ENCODE assay signal across 11 cellular contexts in genomic region chr3:30476373-30477082, GRCh38.
DNase-seq lines count a peak whose midpoint lies in the region; ATAC-seq, FAIRE-seq and TF ChIP-seq lines count a peak whose summit lies in the region.
"Had no signal": no experiment of that assay in that cellular context is flagged by ENCODE, and none has a peak within 500 bp of the region (broad histone marks: within the 10 kb centered on the region; RNA-seq: fewer than 3 reads in every experiment).

No MANE protein-coding gene starts in this region.

- intact Hi-C loops in kidney (cut with DNase I), result no loop called here

- peak; percentile 36 for ATAC-seq in GM18907 (IDR thresholded peaks at IDR 0.05; ENCODE audit: unreplicated experiment)

- FAIRE-seq in kidney (lab: Jason Lieb, UNC), result no peak
- FAIRE-seq: TTC549 had no signal

- no peak for TF ChIP-seq RAD21 in Ishikawa (IDR thresholded peaks at IDR 0.05; ENCODE audit: low read depth)

- no peak overlapping the region for H3K27ac ChIP-seq in kidney (ENCODE audit: low read depth in 2 of 2, low read length in 2 of 2)

- DNase-seq in cardiac fibroblast (ENCODE audit: low read depth in 2 of 2) (peak; percentile 41 to 85), pulmonary artery endothelial cell (ENCODE audit: low read depth, low spot score) (peak; percentile 1), NCI-H187 treated with DMSO at 0.1 percent for 48 hours (lab: John Stamatoyannopoulos, UW) (no peak), hippocampal formation (lab: John Stamatoyannopoulos, UW) (no peak), kidney (no peak)
- DNase-seq: activated naive CD4-positive, alpha-beta T cell treated with anti-CD3 and anti-CD28 coated beads, Interleukin-2, amount 10 ng/mL, durations not matched to agents 7 days and 5 days; esophagus squamous epithelium; NK-92 treated with Interleukin-12 subunit alpha and Interleukin-12 subunit beta, amount 100 ng/mL, for 24 hours had no signal

- no peaks in the 10 kb centered on the region for H3K9me3 ChIP-seq in kidney (ENCODE audit: control insufficient read depth in 1 of 2, low read length in 2 of 2)
- H3K9me3 ChIP-seq: esophagus squamous epithelium had no signal

- H3K36me3 ChIP-seq in kidney (ENCODE audit: control insufficient read depth in 1 of 2, insufficient read depth in 2 of 2, low read length in 2 of 2), result no peaks in the 10 kb centered on the region
- H3K36me3 ChIP-seq: esophagus squamous epithelium had no signal

- H3K4me3 ChIP-seq in cardiac fibroblast (replicated peaks in 1 of 2; ENCODE audit: low read depth in 2 of 2, low read length in 2 of 2) (no peak overlapping the region), kidney (ENCODE audit: low read length in 2 of 2) (no peak overlapping the region)
- H3K4me3 ChIP-seq: esophagus squamous epithelium had no signal

- TF ChIP-seq CTCF in cardiac fibroblast (IDR thresholded peaks at IDR 0.05; ENCODE audit: low read depth, low read length), result no peak
- TF ChIP-seq CTCF in kidney (IDR thresholded peaks at IDR 0.05; ENCODE audit: borderline replicate concordance, extremely low read depth, insufficient read depth), result no peak

- H3K4me1 ChIP-seq in kidney (ENCODE audit: control insufficient read depth in 1 of 2, insufficient read depth in 1 of 2, low read depth in 1 of 2, low read length in 2 of 2), result peaks cover 4% of the 10 kb centered on the region in 2 donors

- no peak overlapping the region for H3K9ac ChIP-seq in kidney (ENCODE audit: low read length in 2 of 2)

- TF ChIP-seq EP300 in Ishikawa (IDR thresholded peaks at IDR 0.05; ENCODE audit: borderline replicate concordance), result peak; percentile 76; the same call in 1 of the 2 replicates

TF ChIP-seq in Ishikawa, 13 proteins besides CTCF, POLR2A, EP300 and RAD21:
- peak; percentile 66 for TF ChIP-seq TCF12 (IDR thresholded peaks at IDR 0.05; ENCODE audit: low read depth)
- peak; percentile 63 for TF ChIP-seq TEAD4 (IDR thresholded peaks at IDR 0.05)
- TF ChIP-seq NFIC (IDR thresholded peaks at IDR 0.05), result no peak

Comparison
In these comparisons a context has a peak if more than half of its experiments do, and no peak if none do; other contexts are left out.
1. DNase-seq: peak in cardiac fibroblast (2 of 2) and pulmonary artery endothelial cell (single experiment); none in NCI-H187 treated with DMSO at 0.1 percent for 48 hours (single experiment), hippocampal formation (0 of 2) and kidney (single experiment).